ENCODE assay signal across 39 cellular contexts in genomic region chr5:138224712-138225111, GRCh38. TPM values are rescaled to one million over a fixed set of nuclear protein-coding genes. Genes with fewer than 3 reads are reported as not detected.
"Had no signal": no experiment of that assay in that cellular context is flagged by ENCODE, and none has a peak within 500 bp of the region (broad histone marks: within the 10 kb centered on the region; RNA-seq: fewer than 3 reads in every experiment).

No MANE protein-coding gene starts in this region.

- H3K4me1 ChIP-seq: ascending aorta, breast epithelium had no signal

- H3K9me3 ChIP-seq: adrenal gland, body of pancreas, breast epithelium had no signal

- ATAC-seq: activated naive CD4-positive, alpha-beta T cell treated with anti-CD3 and anti-CD28 coated beads, Interleukin-2, amount 50 U/mL, for 72 hours; activated naive CD8-positive, alpha-beta T cell treated with anti-CD3 and anti-CD28 coated beads, Interleukin-2, amount 50 U/mL, for 24 hours; activated T-cell treated with anti-CD3 and anti-CD28 coated beads, Interleukin-2, amount 50 U/mL, for 4 hours; activated T-cell treated with anti-CD3 and anti-CD28 coated beads, Interleukin-2, amount 50 U/mL, for 72 hours; activated T-helper 17 cell treated with anti-CD3 and anti-CD28 coated beads, Interleukin-2, amount 50 U/mL, for 72 hours; body of pancreas had no signal

- DNase-seq: activated effector memory CD4-positive, alpha-beta T cell treated with anti-CD3 and anti-CD28 coated beads, Interleukin-2, amount 50 U/mL, for 16 hours; activated effector memory CD4-positive, alpha-beta T cell treated with Interleukin-2 at 50 U/mL for 16 hours; activated gamma-delta T cell; activated gamma-delta T cell treated with Interleukin-2 at 50 U/mL for 16 hours; activated naive CD4-positive, alpha-beta T cell; activated naive CD4-positive, alpha-beta T cell treated with anti-CD3 and anti-CD28 coated beads for 36 hours; activated naive CD4-positive, alpha-beta T cell treated with anti-CD3 and anti-CD28 coated beads, Interleukin-2, amount 10 ng/mL, durations not matched to agents 7 days and 5 days; activated naive CD4-positive, alpha-beta T cell treated with anti-CD3 and anti-CD28 coated beads, Interleukin-2, amount 50 U/mL, for 16 hours; activated naive CD4-positive, alpha-beta T cell treated with Interleukin-2 at 50 U/mL for 16 hours; activated naive CD8-positive, alpha-beta T cell treated with anti-CD3 and anti-CD28 coated beads for 36 hours; activated naive CD8-positive, alpha-beta T cell treated with anti-CD3 and anti-CD28 coated beads, Interleukin-2, amount 10 ng/mL, durations not matched to agents 7 days and 5 days; activated naive CD8-positive, alpha-beta T cell treated with anti-CD3 and anti-CD28 coated beads, Interleukin-2, amount 50 U/mL, for 24 hours; activated T-cell treated with anti-CD3 and anti-CD28 coated beads, Interleukin-2, amount 50 U/mL, for 1 hour; activated T-cell treated with anti-CD3 and anti-CD28 coated beads, Interleukin-2, amount 50 U/mL, for 24 hours; activated T-cell treated with anti-CD3 and anti-CD28 coated beads, Interleukin-2, amount 50 U/mL, for 4 hours; activated T-cell treated with anti-CD3 and anti-CD28 coated beads, Interleukin-2, amount 50 U/mL, for 48 hours; activated T-cell treated with anti-CD3 and anti-CD28 coated beads, Interleukin-2, amount 50 U/mL, for 72 hours; adrenal gland; amniotic stem cell; amygdala; anterior cingulate cortex; aorta; body of pancreas; brain microvascular endothelial cell; caudate nucleus; central memory CD4-positive, alpha-beta T cell; cerebellar nuclear complex had no signal

- H3K27me3 ChIP-seq: adrenal gland, ascending aorta, body of pancreas, brain microvascular endothelial cell, breast epithelium, cardiac muscle cell had no signal

- H3K27ac ChIP-seq: adrenal gland, ascending aorta, body of pancreas, brain microvascular endothelial cell, breast epithelium, cardiac muscle cell had no signal

- H3K36me3 ChIP-seq: adrenal gland, ascending aorta, brain microvascular endothelial cell, breast epithelium, cardiac muscle cell had no signal

- H3K9me3 Mint-ChIP-seq: activated naive CD4-positive, alpha-beta T cell treated with anti-CD3 and anti-CD28 coated beads, Interleukin-2, amount 50 U/mL, for 24 hours; activated T-helper 1 cell treated with anti-CD3 and anti-CD28 coated beads, Interleukin-12 subunit alpha, Interleukin-12 subunit beta, Interleukin-2, Interleukin-4 antibody, amounts not matched to agents 30 ng/mL and 10 ng/mL and 1 ng/mL, durations not matched to agents 14 hours and 24 hours and 36 hours; activated T-helper 17 cell treated with anti-CD3 and anti-CD28 coated beads, Interleukin-2, amount 50 U/mL, for 72 hours; activated T-helper 2 cell treated with anti-CD3 and anti-CD28 coated beads, Interferon-gamma antibody, Interleukin-2, Interleukin-4, amounts not matched to agents 10 μg/mL and 5 μg/mL and 100 μg/mL, durations not matched to agents 14 hours and 24 hours and 36 hours; central memory CD8-positive, alpha-beta T cell had no signal

- H3K27ac Mint-ChIP-seq: activated naive CD4-positive, alpha-beta T cell treated with anti-CD3 and anti-CD28 coated beads for 36 hours; activated naive CD4-positive, alpha-beta T cell treated with anti-CD3 and anti-CD28 coated beads, Interleukin-2, amount 10 ng/mL, durations not matched to agents 7 days and 5 days; activated naive CD4-positive, alpha-beta T cell treated with anti-CD3 and anti-CD28 coated beads, Interleukin-2, amount 50 U/mL, for 24 hours; activated naive CD4-positive, alpha-beta T cell treated with anti-CD3 and anti-CD28 coated beads, Interleukin-2, amount 50 U/mL, for 72 hours; activated naive CD8-positive, alpha-beta T cell; activated naive CD8-positive, alpha-beta T cell treated with anti-CD3 and anti-CD28 coated beads for 36 hours; activated naive CD8-positive, alpha-beta T cell treated with anti-CD3 and anti-CD28 coated beads, Interleukin-2, amount 10 ng/mL, durations not matched to agents 7 days and 5 days; activated naive CD8-positive, alpha-beta T cell treated with anti-CD3 and anti-CD28 coated beads, Interleukin-2, amount 50 U/mL, for 24 hours; activated T-cell treated with anti-CD3 and anti-CD28 coated beads, Interleukin-2, amount 50 U/mL, for 24 hours; activated T-cell treated with anti-CD3 and anti-CD28 coated beads, Interleukin-2, amount 50 U/mL, for 72 hours; activated T-helper 1 cell treated with anti-CD3 and anti-CD28 coated beads, Interleukin-12 subunit alpha, Interleukin-12 subunit beta, Interleukin-2, Interleukin-4 antibody, amounts not matched to agents 30 ng/mL and 10 ng/mL and 1 ng/mL, durations not matched to agents 14 hours and 24 hours and 36 hours; activated T-helper 17 cell treated with anti-CD3 and anti-CD28 coated beads, Interleukin-2, amount 50 U/mL, for 72 hours; activated T-helper 2 cell treated with anti-CD3 and anti-CD28 coated beads, Interferon-gamma antibody, Interleukin-2, Interleukin-4, amounts not matched to agents 10 μg/mL and 5 μg/mL and 100 μg/mL, durations not matched to agents 14 hours and 24 hours and 36 hours; brain had no signal

- H3K4me3 ChIP-seq: adrenal gland, ascending aorta, body of pancreas, breast epithelium, cardiac muscle cell had no signal

- H3K4me1 Mint-ChIP-seq: activated naive CD4-positive, alpha-beta T cell treated with anti-CD3 and anti-CD28 coated beads, Interleukin-2, amount 50 U/mL, for 24 hours; activated T-helper 17 cell treated with anti-CD3 and anti-CD28 coated beads, Interleukin-2, amount 50 U/mL, for 72 hours; brain; central memory CD8-positive, alpha-beta T cell had no signal

- H3K4me3 Mint-ChIP-seq: activated naive CD4-positive, alpha-beta T cell treated with anti-CD3 and anti-CD28 coated beads for 36 hours; activated naive CD4-positive, alpha-beta T cell treated with anti-CD3 and anti-CD28 coated beads, Interleukin-2, amount 10 ng/mL, durations not matched to agents 7 days and 5 days; activated naive CD4-positive, alpha-beta T cell treated with anti-CD3 and anti-CD28 coated beads, Interleukin-2, amount 50 U/mL, for 24 hours; activated naive CD8-positive, alpha-beta T cell; activated naive CD8-positive, alpha-beta T cell treated with anti-CD3 and anti-CD28 coated beads for 36 hours; activated naive CD8-positive, alpha-beta T cell treated with anti-CD3 and anti-CD28 coated beads, Interleukin-2, amount 10 ng/mL, durations not matched to agents 7 days and 5 days; activated naive CD8-positive, alpha-beta T cell treated with anti-CD3 and anti-CD28 coated beads, Interleukin-2, amount 50 U/mL, for 24 hours; activated T-cell treated with anti-CD3 and anti-CD28 coated beads, Interleukin-2, amount 50 U/mL, for 24 hours; activated T-cell treated with anti-CD3 and anti-CD28 coated beads, Interleukin-2, amount 50 U/mL, for 4 hours; activated T-cell treated with anti-CD3 and anti-CD28 coated beads, Interleukin-2, amount 50 U/mL, for 72 hours; activated T-helper 1 cell treated with anti-CD3 and anti-CD28 coated beads, Interleukin-12 subunit alpha, Interleukin-12 subunit beta, Interleukin-2, Interleukin-4 antibody, amounts not matched to agents 30 ng/mL and 10 ng/mL and 1 ng/mL, durations not matched to agents 14 hours and 24 hours and 36 hours; activated T-helper 17 cell treated with anti-CD3 and anti-CD28 coated beads, Interleukin-2, amount 50 U/mL, for 72 hours; brain; central memory CD8-positive, alpha-beta T cell had no signal

- H3K36me3 Mint-ChIP-seq: activated naive CD4-positive, alpha-beta T cell treated with anti-CD3 and anti-CD28 coated beads, Interleukin-2, amount 10 ng/mL, durations not matched to agents 7 days and 5 days; activated naive CD4-positive, alpha-beta T cell treated with anti-CD3 and anti-CD28 coated beads, Interleukin-2, amount 50 U/mL, for 24 hours; activated naive CD4-positive, alpha-beta T cell treated with anti-CD3 and anti-CD28 coated beads, Interleukin-2, amount 50 U/mL, for 72 hours; activated naive CD8-positive, alpha-beta T cell treated with anti-CD3 and anti-CD28 coated beads for 36 hours; brain had no signal

RNA-seq across cellular contexts. Expression of gene KIF20A, which starts 45.8 kb away (rescaled TPM):
- total RNA-seq: ascending aorta had no signal

RNA-seq across cellular contexts. Expression of gene GFRA3, which starts 49.7 kb away (rescaled TPM):
- total RNA-seq: activated naive CD4-positive, alpha-beta T cell treated with anti-CD3 and anti-CD28 coated beads for 36 hours; activated naive CD8-positive, alpha-beta T cell treated with anti-CD3 and anti-CD28 coated beads, Interleukin-2, amount 10 ng/mL, durations not matched to agents 7 days and 5 days; activated T-cell treated with anti-CD3 and anti-CD28 coated beads, Interleukin-2, amount 50 U/mL, for 4 hours; activated T-helper 17 cell treated with anti-CD3 and anti-CD28 coated beads, Interleukin-2, amount 50 U/mL, for 72 hours; ascending aorta; breast epithelium; bronchial epithelial cell had no signal
- polyA plus RNA-seq: aorta had no signal
